ENCODE assay signal across 1 cellular context in genomic region chr2:189580662-189581353, GRCh38.
TF ChIP-seq lines count a peak whose summit lies in the region.

Gene SLC40A1, minus strand, starts transcription at chr2:189580786. Its CDS starts 326 bp downstream, at chr2:189580460.

TF ChIP-seq in IMR-90, 13 proteins besides CTCF, POLR2A, EP300 and RAD21 (continued from another document):
- no peak for TF ChIP-seq USF2 (IDR thresholded peaks at IDR 0.05; ENCODE audit: low read depth, low read length)
- no peak for TF ChIP-seq FOS (IDR thresholded peaks at IDR 0.05; ENCODE audit: low read depth, low read length)
TF ChIP-seq in IMR-90: peak in this region for 1.
